Comparison of ENCODE assay signal across 1 cellular context in the genomic region with DNA sequence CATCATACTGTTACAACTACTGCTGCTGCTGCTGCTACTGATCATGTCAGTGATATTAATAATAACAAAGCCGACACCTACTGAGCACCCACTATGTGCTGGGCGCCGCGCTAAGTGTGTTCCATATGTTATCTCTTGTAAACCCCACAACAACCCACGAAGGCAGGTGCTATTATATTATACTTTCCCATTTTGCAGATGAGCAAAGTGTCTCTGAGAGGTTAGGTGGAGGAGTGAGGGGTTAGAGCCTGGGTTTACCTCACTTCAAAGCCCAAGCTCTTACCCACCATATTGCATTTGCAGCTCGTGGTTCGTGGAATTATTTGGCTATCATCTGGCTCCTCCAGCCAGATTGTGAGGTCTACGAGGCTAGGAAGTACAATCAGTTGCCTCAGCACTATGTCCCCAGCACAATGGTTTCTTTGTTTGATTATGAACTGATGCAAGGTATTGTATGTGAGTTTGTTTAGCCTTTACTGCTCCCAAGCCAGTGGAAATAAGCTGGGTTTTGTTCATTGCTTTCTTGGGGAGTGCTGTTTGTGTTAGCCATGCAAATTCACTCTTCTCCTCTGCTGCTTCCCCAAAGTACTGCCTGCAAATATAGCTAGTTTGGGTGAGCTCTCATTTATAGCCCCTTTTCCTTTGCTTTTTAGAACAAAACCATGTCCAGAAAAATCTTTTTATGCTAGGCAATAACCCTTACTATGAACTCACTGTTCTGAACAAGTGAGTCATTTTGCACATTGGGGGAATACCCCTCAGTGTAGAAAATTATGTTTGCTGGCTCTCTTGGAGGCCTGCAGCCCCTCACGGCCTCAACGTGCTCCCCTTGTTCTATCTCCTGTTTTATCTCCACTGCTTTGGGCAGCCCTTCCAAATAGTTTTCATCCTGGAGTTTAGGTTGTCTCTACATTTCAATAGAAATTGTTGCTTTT.
TF ChIP-seq lines count a peak whose summit lies in the region.

No MANE protein-coding gene starts in this region.

TF ChIP-seq in HepG2, 621 proteins besides CTCF, POLR2A, EP300 and RAD21 (continued from another document and continues in another):
- TF ChIP-seq, protein P1, sequence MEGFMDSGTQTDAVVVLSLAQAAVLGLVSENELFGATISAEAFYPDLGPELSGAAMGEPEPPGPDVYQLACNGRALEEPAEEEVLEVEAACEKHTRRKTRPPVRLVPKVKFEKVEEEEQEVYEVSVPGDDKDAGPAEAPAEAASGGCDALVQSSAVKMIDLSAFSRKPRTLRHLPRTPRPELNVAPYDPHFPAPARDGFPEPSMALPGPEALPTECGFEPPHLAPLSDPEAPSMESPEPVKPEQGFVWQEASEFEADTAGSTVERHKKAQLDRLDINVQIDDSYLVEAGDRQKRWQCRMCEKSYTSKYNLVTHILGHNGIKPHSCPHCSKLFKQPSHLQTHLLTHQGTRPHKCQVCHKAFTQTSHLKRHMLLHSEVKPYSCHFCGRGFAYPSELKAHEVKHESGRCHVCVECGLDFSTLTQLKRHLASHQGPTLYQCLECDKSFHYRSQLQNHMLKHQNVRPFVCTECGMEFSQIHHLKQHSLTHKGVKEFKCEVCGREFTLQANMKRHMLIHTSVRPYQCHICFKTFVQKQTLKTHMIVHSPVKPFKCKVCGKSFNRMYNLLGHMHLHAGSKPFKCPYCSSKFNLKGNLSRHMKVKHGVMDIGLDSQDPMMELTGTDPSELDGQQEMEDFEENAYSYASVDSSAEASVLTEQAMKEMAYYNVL (CRISPR knock-in tag; IDR thresholded peaks at IDR 0.05; ENCODE audit: borderline replicate concordance) = peak; percentile 48; the same call in 1 of the 2 replicates
- TF ChIP-seq ZNF484 (CRISPR knock-in tag; IDR thresholded peaks at IDR 0.05; ENCODE audit: borderline replicate concordance, low read depth) = no peak
- TF ChIP-seq KDM3A (CRISPR knock-in tag; IDR thresholded peaks at IDR 0.05; ENCODE audit: low read depth) = no peak
- TF ChIP-seq ZNF629 (CRISPR knock-in tag; conservative IDR thresholded peaks at IDR 0.05) = peak; percentile 74
- no peak for TF ChIP-seq ZBTB38 (CRISPR knock-in tag; IDR thresholded peaks at IDR 0.05)
- no peak for TF ChIP-seq THAP8 (CRISPR knock-in tag; IDR thresholded peaks at IDR 0.05; ENCODE audit: borderline replicate concordance)
- no peak for TF ChIP-seq ZSCAN9 (CRISPR knock-in tag; IDR thresholded peaks at IDR 0.05; ENCODE audit: borderline replicate concordance)
- no peak for TF ChIP-seq KAT8 (CRISPR knock-in tag; IDR thresholded peaks at IDR 0.05)
- TF ChIP-seq SOX5 (CRISPR knock-in tag; IDR thresholded peaks at IDR 0.05; ENCODE audit: borderline replicate concordance) = peak; percentile 86
- TF ChIP-seq ZNF83 (CRISPR knock-in tag; IDR thresholded peaks at IDR 0.05; ENCODE audit: borderline replicate concordance) = no peak
- no peak for TF ChIP-seq HCFC1 (IDR thresholded peaks at IDR 0.05; ENCODE audit: low read depth, low read length)
- no peak for TF ChIP-seq SP2 (CRISPR knock-in tag; IDR thresholded peaks at IDR 0.05)
- TF ChIP-seq, protein P2, sequence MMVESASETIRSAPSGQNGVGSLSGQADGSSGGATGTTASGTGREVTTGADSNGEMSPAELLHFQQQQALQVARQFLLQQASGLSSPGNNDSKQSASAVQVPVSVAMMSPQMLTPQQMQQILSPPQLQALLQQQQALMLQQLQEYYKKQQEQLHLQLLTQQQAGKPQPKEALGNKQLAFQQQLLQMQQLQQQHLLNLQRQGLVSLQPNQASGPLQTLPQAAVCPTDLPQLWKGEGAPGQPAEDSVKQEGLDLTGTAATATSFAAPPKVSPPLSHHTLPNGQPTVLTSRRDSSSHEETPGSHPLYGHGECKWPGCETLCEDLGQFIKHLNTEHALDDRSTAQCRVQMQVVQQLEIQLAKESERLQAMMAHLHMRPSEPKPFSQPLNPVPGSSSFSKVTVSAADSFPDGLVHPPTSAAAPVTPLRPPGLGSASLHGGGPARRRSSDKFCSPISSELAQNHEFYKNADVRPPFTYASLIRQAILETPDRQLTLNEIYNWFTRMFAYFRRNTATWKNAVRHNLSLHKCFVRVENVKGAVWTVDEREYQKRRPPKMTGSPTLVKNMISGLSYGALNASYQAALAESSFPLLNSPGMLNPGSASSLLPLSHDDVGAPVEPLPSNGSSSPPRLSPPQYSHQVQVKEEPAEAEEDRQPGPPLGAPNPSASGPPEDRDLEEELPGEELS (CRISPR knock-in tag; IDR thresholded peaks at IDR 0.05) = 0 out of 2 replicates have a peak, but pooled peaks have one; percentile 54
- no peak for TF ChIP-seq MTF2 (CRISPR knock-in tag; IDR thresholded peaks at IDR 0.05; ENCODE audit: borderline replicate concordance)
- no peak for TF ChIP-seq ZNF24 (IDR thresholded peaks at IDR 0.05)
- TF ChIP-seq ZNF577 (CRISPR knock-in tag; IDR thresholded peaks at IDR 0.05; ENCODE audit: borderline replicate concordance, low read depth) = no peak
- peak; percentile 67 for TF ChIP-seq CEBPB (IDR thresholded peaks at IDR 0.05; ENCODE audit: borderline replicate concordance, low read depth, low read length)
- TF ChIP-seq ZNF746 (CRISPR knock-in tag; IDR thresholded peaks at IDR 0.05) = no peak
- no peak for TF ChIP-seq IKZF4 (CRISPR knock-in tag; IDR thresholded peaks at IDR 0.05; ENCODE audit: borderline replicate concordance, low read depth, not compliant biosample characterization)
- TF ChIP-seq HMG20A (CRISPR knock-in tag; IDR thresholded peaks at IDR 0.05; ENCODE audit: borderline replicate concordance) = peak; percentile 56; the same call in 1 of the 2 replicates
- no peak for TF ChIP-seq MZF1 (CRISPR knock-in tag; IDR thresholded peaks at IDR 0.05; ENCODE audit: borderline replicate concordance)
- TF ChIP-seq, protein P3, sequence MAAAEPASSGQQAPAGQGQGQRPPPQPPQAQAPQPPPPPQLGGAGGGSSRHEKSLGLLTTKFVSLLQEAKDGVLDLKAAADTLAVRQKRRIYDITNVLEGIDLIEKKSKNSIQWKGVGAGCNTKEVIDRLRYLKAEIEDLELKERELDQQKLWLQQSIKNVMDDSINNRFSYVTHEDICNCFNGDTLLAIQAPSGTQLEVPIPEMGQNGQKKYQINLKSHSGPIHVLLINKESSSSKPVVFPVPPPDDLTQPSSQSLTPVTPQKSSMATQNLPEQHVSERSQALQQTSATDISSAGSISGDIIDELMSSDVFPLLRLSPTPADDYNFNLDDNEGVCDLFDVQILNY (CRISPR knock-in tag; conservative IDR thresholded peaks at IDR 0.05) = no peak
- no peak for TF ChIP-seq SIX1 (CRISPR knock-in tag; IDR thresholded peaks at IDR 0.05; ENCODE audit: borderline replicate concordance)
- TF ChIP-seq, protein P4, sequence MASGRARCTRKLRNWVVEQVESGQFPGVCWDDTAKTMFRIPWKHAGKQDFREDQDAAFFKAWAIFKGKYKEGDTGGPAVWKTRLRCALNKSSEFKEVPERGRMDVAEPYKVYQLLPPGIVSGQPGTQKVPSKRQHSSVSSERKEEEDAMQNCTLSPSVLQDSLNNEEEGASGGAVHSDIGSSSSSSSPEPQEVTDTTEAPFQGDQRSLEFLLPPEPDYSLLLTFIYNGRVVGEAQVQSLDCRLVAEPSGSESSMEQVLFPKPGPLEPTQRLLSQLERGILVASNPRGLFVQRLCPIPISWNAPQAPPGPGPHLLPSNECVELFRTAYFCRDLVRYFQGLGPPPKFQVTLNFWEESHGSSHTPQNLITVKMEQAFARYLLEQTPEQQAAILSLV (CRISPR knock-in tag; IDR thresholded peaks at IDR 0.05; ENCODE audit: borderline replicate concordance) = no peak
- TF ChIP-seq ZNF724P (CRISPR knock-in tag; IDR thresholded peaks at IDR 0.05; ENCODE audit: borderline replicate concordance) = no peak
- no peak for TF ChIP-seq TBP (CRISPR knock-in tag; IDR thresholded peaks at IDR 0.05)
- TF ChIP-seq HIC2 (CRISPR knock-in tag; IDR thresholded peaks at IDR 0.05; ENCODE audit: low read depth) = no peak
- no peak for TF ChIP-seq HIVEP1 (CRISPR knock-in tag; IDR thresholded peaks at IDR 0.05)
- no peak for TF ChIP-seq LRRFIP1 (CRISPR knock-in tag; conservative IDR thresholded peaks at IDR 0.05)
- TF ChIP-seq ZNF530 (CRISPR knock-in tag; IDR thresholded peaks at IDR 0.05; ENCODE audit: low read depth) = no peak
- TF ChIP-seq ZNF850 (CRISPR knock-in tag; conservative IDR thresholded peaks at IDR 0.05) = no peak
- TF ChIP-seq ZHX1 (CRISPR knock-in tag; IDR thresholded peaks at IDR 0.05; ENCODE audit: low read depth) = no peak
- TF ChIP-seq HOXA9 (CRISPR knock-in tag; IDR thresholded peaks at IDR 0.05; ENCODE audit: borderline replicate concordance) = no peak
- TF ChIP-seq AHR (CRISPR knock-in tag; IDR thresholded peaks at IDR 0.05) = no peak
- TF ChIP-seq, protein P5, sequence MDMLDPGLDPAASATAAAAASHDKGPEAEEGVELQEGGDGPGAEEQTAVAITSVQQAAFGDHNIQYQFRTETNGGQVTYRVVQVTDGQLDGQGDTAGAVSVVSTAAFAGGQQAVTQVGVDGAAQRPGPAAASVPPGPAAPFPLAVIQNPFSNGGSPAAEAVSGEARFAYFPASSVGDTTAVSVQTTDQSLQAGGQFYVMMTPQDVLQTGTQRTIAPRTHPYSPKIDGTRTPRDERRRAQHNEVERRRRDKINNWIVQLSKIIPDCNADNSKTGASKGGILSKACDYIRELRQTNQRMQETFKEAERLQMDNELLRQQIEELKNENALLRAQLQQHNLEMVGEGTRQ (IDR thresholded peaks at IDR 0.05; ENCODE audit: low read depth, low read length) = no peak
- TF ChIP-seq, protein P5 (CRISPR knock-in tag; IDR thresholded peaks at IDR 0.05; ENCODE audit: borderline replicate concordance) = no peak
- no peak for TF ChIP-seq ATF7 (IDR thresholded peaks at IDR 0.05)
- TF ChIP-seq ATF7 (CRISPR knock-in tag; IDR thresholded peaks at IDR 0.05) = no peak
- no peak for TF ChIP-seq NKX3-1 (CRISPR knock-in tag; IDR thresholded peaks at IDR 0.05)
- TF ChIP-seq SRSF9 (IDR thresholded peaks at IDR 0.05; ENCODE audit: borderline replicate concordance, insufficient read depth, low read depth, low read length, poor library complexity, severe bottlenecking) = no peak
